ENCODE assay signal across 14 cellular contexts in the genomic region with DNA sequence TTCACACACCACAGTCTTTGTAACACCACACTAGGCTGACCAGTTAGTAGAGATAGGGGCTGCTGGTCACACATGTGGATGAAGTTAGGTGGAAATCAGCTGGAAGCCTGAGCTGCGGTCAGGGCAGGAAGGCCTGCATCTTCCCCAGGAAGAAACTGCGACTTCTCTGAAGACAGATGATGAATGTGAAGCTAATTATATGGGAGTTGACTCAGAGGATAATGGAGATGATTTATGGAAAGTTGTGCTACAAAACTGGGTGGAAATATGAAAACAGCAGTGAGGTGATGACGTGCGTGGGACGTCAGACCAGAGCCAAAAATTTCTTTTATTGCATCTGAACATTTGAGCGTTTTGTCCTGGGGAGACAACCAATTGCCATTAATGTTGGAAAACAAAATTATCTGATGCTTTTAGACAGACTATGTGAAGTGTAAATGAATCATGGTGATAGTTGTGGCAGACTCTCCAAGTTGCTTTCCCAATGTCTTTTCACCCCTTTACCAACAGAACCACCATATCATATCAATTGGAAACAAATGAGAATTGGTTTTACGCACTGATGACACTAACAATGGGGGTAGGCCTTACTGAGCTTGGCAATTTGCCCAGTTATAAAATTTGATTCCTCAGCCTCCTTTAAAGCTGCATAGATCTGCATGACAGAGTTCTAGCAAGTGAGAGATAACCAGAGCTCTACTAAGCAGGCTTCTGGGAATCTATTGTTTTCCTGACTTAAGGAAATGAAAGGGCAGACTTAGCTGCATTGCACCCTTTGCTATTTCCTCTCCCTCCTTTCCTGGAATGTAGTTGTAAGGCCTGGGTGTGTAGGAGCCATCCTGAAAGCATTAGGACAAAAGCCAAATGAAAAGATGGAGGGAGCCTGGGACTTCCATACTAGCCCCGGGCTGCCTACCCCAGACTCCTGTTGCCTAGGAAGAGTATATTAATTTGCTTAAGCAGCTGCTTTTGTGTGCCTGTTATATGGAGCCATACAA.
DNase-seq lines count a peak whose midpoint lies in the region; ATAC-seq and TF ChIP-seq lines count a peak whose summit lies in the region.
"Had no signal": no experiment of that assay in that cellular context is flagged by ENCODE, and none has a peak within 500 bp of the region (broad histone marks: within the 10 kb centered on the region; RNA-seq: fewer than 3 reads in every experiment).

No MANE protein-coding gene starts in this region.

- H3K27me3 ChIP-seq in osteoblast (ENCODE audit: insufficient read depth, low read length): no peaks in the 10 kb centered on the region

- H3K36me3 ChIP-seq in osteoblast (ENCODE audit: insufficient read depth, low read length): no peaks in the 10 kb centered on the region
- H3K36me3 ChIP-seq: lower lobe of right lung, WERI-Rb-1 had no signal

- H3K4me1 ChIP-seq in osteoblast (ENCODE audit: insufficient read depth, low read length): no peaks in the 10 kb centered on the region

- H2AFZ ChIP-seq in osteoblast (ENCODE audit: low read length): no peak overlapping the region

- no peak overlapping the region for H3K4me2 ChIP-seq in osteoblast (ENCODE audit: insufficient read depth, low read length)

- no peak overlapping the region for H3K4me3 ChIP-seq in osteoblast (ENCODE audit: insufficient read depth, low read length)
- H3K4me3 ChIP-seq: lower lobe of right lung had no signal

- H3K9me3 ChIP-seq in osteoblast (ENCODE audit: low read depth, low read length): no peaks in the 10 kb centered on the region
- H3K9me3 ChIP-seq: lower lobe of right lung had no signal

- H4K20me1 ChIP-seq in osteoblast (ENCODE audit: insufficient read depth, low read length): no peaks in the 10 kb centered on the region

- ATAC-seq in GM18519 (IDR thresholded peaks at IDR 0.05; ENCODE audit: low FRiP score, unreplicated experiment): no peak

- no peak overlapping the region for H3K27ac ChIP-seq in osteoblast (ENCODE audit: low read depth, low read length)
- H3K27ac ChIP-seq: lower lobe of right lung, WERI-Rb-1 had no signal

- no peaks in the 10 kb centered on the region for H3K79me2 ChIP-seq in osteoblast (ENCODE audit: insufficient read depth, low read length)

- no peak for TF ChIP-seq CTCF in osteoblast (IDR thresholded peaks at IDR 0.05; ENCODE audit: extremely low read depth, low read depth, low read length)

- DNase-seq in NCI-H146 (lab: John Stamatoyannopoulos, UW) (peak; percentile 2), NCI-H146 treated with DMSO at 0.1 percent for 48 hours (lab: John Stamatoyannopoulos, UW; ENCODE audit: unreplicated experiment) (no peak), glomerular endothelial cell (ENCODE audit: extremely low read depth, low read depth, low spot score) (peak; percentile 91), osteoblast (ENCODE audit: insufficient read length, low spot score, missing footprints) (peak; percentile 4), activated gamma-delta T cell treated with Interleukin-2 at 50 U/mL for 16 hours (no peak), DMS 273 treated with DMSO at 0.1 percent for 48 hours (lab: John Stamatoyannopoulos, UW) (no peak)
- DNase-seq: 8988T; activated naive CD4-positive, alpha-beta T cell treated with Interleukin-2 at 50 U/mL for 16 hours; hippocampal formation; lower lobe of right lung; NK-92 treated with Interleukin-12 subunit alpha and Interleukin-12 subunit beta, amount 100 ng/mL, for 24 hours; WERI-Rb-1 had no signal

TF ChIP-seq in PFSK-1, 5 proteins besides CTCF, POLR2A, EP300 and RAD21:
- TF ChIP-seq FOXP2 (optimal IDR thresholded peaks at IDR 0.05; ENCODE audit: borderline replicate concordance, extremely low read depth, extremely low read length, insufficient read depth) (peak; percentile 59), POLR2AphosphoS5 (IDR thresholded peaks at IDR 0.05; ENCODE audit: low read depth, low read length) (peak; percentile 43), TAF1 (IDR thresholded peaks at IDR 0.05; ENCODE audit: borderline replicate concordance, insufficient read depth, low read length) (no peak), SIN3A (IDR thresholded peaks at IDR 0.05; ENCODE audit: borderline replicate concordance, insufficient read depth, low read length) (peak; percentile 50; the same call in 1 of the 2 replicates)
- TF ChIP-seq, protein P1, sequence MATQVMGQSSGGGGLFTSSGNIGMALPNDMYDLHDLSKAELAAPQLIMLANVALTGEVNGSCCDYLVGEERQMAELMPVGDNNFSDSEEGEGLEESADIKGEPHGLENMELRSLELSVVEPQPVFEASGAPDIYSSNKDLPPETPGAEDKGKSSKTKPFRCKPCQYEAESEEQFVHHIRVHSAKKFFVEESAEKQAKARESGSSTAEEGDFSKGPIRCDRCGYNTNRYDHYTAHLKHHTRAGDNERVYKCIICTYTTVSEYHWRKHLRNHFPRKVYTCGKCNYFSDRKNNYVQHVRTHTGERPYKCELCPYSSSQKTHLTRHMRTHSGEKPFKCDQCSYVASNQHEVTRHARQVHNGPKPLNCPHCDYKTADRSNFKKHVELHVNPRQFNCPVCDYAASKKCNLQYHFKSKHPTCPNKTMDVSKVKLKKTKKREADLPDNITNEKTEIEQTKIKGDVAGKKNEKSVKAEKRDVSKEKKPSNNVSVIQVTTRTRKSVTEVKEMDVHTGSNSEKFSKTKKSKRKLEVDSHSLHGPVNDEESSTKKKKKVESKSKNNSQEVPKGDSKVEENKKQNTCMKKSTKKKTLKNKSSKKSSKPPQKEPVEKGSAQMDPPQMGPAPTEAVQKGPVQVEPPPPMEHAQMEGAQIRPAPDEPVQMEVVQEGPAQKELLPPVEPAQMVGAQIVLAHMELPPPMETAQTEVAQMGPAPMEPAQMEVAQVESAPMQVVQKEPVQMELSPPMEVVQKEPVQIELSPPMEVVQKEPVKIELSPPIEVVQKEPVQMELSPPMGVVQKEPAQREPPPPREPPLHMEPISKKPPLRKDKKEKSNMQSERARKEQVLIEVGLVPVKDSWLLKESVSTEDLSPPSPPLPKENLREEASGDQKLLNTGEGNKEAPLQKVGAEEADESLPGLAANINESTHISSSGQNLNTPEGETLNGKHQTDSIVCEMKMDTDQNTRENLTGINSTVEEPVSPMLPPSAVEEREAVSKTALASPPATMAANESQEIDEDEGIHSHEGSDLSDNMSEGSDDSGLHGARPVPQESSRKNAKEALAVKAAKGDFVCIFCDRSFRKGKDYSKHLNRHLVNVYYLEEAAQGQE (IDR thresholded peaks at IDR 0.05; ENCODE audit: insufficient read depth in 1 of 2, low read depth in 2 of 2, low read length in 2 of 2): peak in 1 of 2 experiments; percentile 67; a peak in 2 of 4 replicates

Comparison
In these comparisons a context has a peak if more than half of its experiments do, and no peak if none do; other contexts are left out.
1. DNase-seq: peak in NCI-H146 (single experiment), glomerular endothelial cell (single experiment) and osteoblast (single experiment); none in NCI-H146 treated with DMSO at 0.1 percent for 48 hours (single experiment), activated gamma-delta T cell treated with Interleukin-2 at 50 U/mL for 16 hours (single experiment) and DMS 273 treated with DMSO at 0.1 percent for 48 hours (single experiment).